In genomic region chr1:228354390-228355320, GRCh38 we compare ENCODE assay signal across 20 cellular contexts. TPM values are rescaled to one million over a fixed set of nuclear protein-coding genes. Genes with fewer than 3 reads are reported as not detected.
A peak's percentile ranks its signal among the peaks of the same experiment; 100 is the strongest.
DNase-seq lines count a peak whose midpoint lies in the region; ATAC-seq, FAIRE-seq and TF ChIP-seq lines count a peak whose summit lies in the region.
"Had no signal": no experiment of that assay in that cellular context is flagged by ENCODE, and none has a peak within 500 bp of the region (broad histone marks: within the 10 kb centered on the region; RNA-seq: fewer than 3 reads in every experiment).

No MANE protein-coding gene starts in this region.

- no peaks in the 10 kb centered on the region for H3K4me1 Mint-ChIP-seq in neural crest cell
- H3K4me1 Mint-ChIP-seq: CD4-positive, CD25-positive, alpha-beta regulatory T cell had no signal

- peak overlapping the region; percentile 57 for H3K27ac Mint-ChIP-seq in neural crest cell (ENCODE audit: unreplicated experiment)
- H3K27ac Mint-ChIP-seq: CD4-positive, CD25-positive, alpha-beta regulatory T cell; HFFc6 had no signal

- ATAC-seq in Right ventricle myocardium superior (ENCODE audit: poor library complexity) = no peak
- ATAC-seq in left cardiac atrium = no peak
- no peak for ATAC-seq in HG03354 (IDR thresholded peaks at IDR 0.05; ENCODE audit: poor library complexity, severe bottlenecking, unreplicated experiment)
- ATAC-seq: PC-3 had no signal

- peak; percentile 27 for DNase-seq in Right ventricle myocardium superior
- DNase-seq in left cardiac atrium = no peak
- DNase-seq in HPDE6-E6E7 (ENCODE audit: extremely low spot score) = peak; percentile 70
- DNase-seq in bronchial epithelial cell (ENCODE audit: low read depth) = peak; percentile 62
- DNase-seq in neural crest cell (ENCODE audit: low read depth, low spot score) = no peak
- no peak for DNase-seq in NCI-H82 treated with DMSO at 0.1 percent for 48 hours (lab: John Stamatoyannopoulos, UW; ENCODE audit: unreplicated experiment)
- no peak for DNase-seq in COLO668 (lab: John Stamatoyannopoulos, UW; ENCODE audit: unreplicated experiment)
- DNase-seq: AML-193; Calu3; CD4-positive, CD25-positive, alpha-beta regulatory T cell; DND-41; GOT3; HFFc6; NCI-H1105 treated with DMSO at 0.1 percent for 48 hours; NCI-H2081; NCI-H2227 treated with DMSO at 0.1 percent for 48 hours; NCI-H526; PC-3; SIG-M5 had no signal

- H3K9me3 Mint-ChIP-seq in neural crest cell = no peaks in the 10 kb centered on the region
- H3K9me3 Mint-ChIP-seq: CD4-positive, CD25-positive, alpha-beta regulatory T cell had no signal

- no peaks in the 10 kb centered on the region for H3K36me3 ChIP-seq in bronchial epithelial cell (ENCODE audit: control insufficient read depth, insufficient read depth, low read length)

- no peak for FAIRE-seq in bronchial epithelial cell (lab: Jason Lieb, UNC)

- H3K36me3 Mint-ChIP-seq in neural crest cell (ENCODE audit: low read depth) = no peaks in the 10 kb centered on the region
- H3K36me3 Mint-ChIP-seq: CD4-positive, CD25-positive, alpha-beta regulatory T cell had no signal

- TF ChIP-seq CTCF in bronchial epithelial cell (IDR thresholded peaks at IDR 0.05; ENCODE audit: insufficient read depth, low read length, severe bottlenecking) (no peak), neural crest cell (conservative IDR thresholded peaks at IDR 0.05) (no peak)

- no peaks in the 10 kb centered on the region for H3K27me3 Mint-ChIP-seq in neural crest cell (ENCODE audit: low read depth)
- H3K27me3 Mint-ChIP-seq: CD4-positive, CD25-positive, alpha-beta regulatory T cell had no signal

- no peak overlapping the region for H3K4me3 Mint-ChIP-seq in neural crest cell
- H3K4me3 Mint-ChIP-seq: CD4-positive, CD25-positive, alpha-beta regulatory T cell; HFFc6 had no signal

- no peak overlapping the region for H3K4me3 ChIP-seq in bronchial epithelial cell (ENCODE audit: low read depth, low read length)

- intact Hi-C loops in Right ventricle myocardium superior (cut with DNase I) (no loop called here), left cardiac atrium (cut with DNase I) (no loop called here)

- no peaks in the 10 kb centered on the region for H3K27me3 ChIP-seq in bronchial epithelial cell (ENCODE audit: control insufficient read depth, insufficient read depth, low read length)

RNA-seq across cellular contexts. Expression of gene TRIM11, which starts 52.0 kb away (rescaled TPM):
- total RNA-seq in Right ventricle myocardium superior (6.2 TPM), left cardiac atrium (1 to 10 TPM; 9.0 to 9.5 TPM), bronchial epithelial cell (17.9 and 20.0 TPM in 2 replicates), neural crest cell (38.4 and 45.3 TPM in 2 replicates)

Comparison
In these comparisons a context has a peak if more than half of its experiments do, and no peak if none do; other contexts are left out.
1. DNase-seq: peak in Right ventricle myocardium superior (single experiment), HPDE6-E6E7 (single experiment) and bronchial epithelial cell (single experiment); none in left cardiac atrium (single experiment), neural crest cell (single experiment), NCI-H82 treated with DMSO at 0.1 percent for 48 hours (single experiment) and COLO668 (single experiment).